ENCODE assay signal across 1 cellular context in the genomic region with DNA sequence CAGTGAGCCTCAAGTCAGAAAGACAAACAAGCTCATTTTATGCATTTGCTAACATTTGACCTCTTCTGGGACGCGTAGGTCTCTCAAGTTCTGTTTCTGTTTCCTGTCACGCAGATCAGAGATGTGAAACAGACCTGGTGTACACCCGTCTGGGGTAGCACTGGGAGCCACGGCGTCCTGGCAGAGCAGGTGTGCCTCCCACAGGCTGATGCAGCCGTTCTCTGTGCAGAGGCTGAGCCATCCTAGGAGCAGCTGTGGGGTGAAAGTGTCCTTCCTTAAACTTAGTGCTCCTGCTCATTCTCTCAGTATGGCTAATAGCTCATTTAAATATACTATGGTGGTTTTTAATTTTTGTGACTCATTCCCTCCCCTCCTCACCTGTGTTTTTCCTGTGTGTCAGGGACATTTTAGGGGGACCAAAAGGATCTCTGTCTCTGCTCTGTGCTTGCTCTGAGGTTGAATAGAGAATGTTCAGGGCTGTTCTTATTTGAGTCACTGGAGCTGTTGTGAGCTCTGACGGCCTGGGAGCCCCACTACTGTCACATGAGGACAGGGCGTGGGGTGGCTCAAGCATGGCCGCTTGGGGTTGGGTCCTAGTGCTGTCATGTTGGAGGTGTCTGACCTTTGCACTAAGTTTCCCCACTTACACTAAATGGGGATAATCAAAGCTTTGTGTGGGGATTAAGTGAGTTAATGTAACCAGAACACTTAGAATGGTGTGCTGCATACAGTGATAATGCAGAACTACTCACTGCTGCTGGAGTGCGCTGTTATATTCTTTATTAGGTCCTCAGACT.
TF ChIP-seq lines count a peak whose summit lies in the region.

No MANE protein-coding gene starts in this region.

TF ChIP-seq in GM23338, 12 proteins besides CTCF, POLR2A, EP300 and RAD21 (continued from another document):
- TF ChIP-seq, protein P1, sequence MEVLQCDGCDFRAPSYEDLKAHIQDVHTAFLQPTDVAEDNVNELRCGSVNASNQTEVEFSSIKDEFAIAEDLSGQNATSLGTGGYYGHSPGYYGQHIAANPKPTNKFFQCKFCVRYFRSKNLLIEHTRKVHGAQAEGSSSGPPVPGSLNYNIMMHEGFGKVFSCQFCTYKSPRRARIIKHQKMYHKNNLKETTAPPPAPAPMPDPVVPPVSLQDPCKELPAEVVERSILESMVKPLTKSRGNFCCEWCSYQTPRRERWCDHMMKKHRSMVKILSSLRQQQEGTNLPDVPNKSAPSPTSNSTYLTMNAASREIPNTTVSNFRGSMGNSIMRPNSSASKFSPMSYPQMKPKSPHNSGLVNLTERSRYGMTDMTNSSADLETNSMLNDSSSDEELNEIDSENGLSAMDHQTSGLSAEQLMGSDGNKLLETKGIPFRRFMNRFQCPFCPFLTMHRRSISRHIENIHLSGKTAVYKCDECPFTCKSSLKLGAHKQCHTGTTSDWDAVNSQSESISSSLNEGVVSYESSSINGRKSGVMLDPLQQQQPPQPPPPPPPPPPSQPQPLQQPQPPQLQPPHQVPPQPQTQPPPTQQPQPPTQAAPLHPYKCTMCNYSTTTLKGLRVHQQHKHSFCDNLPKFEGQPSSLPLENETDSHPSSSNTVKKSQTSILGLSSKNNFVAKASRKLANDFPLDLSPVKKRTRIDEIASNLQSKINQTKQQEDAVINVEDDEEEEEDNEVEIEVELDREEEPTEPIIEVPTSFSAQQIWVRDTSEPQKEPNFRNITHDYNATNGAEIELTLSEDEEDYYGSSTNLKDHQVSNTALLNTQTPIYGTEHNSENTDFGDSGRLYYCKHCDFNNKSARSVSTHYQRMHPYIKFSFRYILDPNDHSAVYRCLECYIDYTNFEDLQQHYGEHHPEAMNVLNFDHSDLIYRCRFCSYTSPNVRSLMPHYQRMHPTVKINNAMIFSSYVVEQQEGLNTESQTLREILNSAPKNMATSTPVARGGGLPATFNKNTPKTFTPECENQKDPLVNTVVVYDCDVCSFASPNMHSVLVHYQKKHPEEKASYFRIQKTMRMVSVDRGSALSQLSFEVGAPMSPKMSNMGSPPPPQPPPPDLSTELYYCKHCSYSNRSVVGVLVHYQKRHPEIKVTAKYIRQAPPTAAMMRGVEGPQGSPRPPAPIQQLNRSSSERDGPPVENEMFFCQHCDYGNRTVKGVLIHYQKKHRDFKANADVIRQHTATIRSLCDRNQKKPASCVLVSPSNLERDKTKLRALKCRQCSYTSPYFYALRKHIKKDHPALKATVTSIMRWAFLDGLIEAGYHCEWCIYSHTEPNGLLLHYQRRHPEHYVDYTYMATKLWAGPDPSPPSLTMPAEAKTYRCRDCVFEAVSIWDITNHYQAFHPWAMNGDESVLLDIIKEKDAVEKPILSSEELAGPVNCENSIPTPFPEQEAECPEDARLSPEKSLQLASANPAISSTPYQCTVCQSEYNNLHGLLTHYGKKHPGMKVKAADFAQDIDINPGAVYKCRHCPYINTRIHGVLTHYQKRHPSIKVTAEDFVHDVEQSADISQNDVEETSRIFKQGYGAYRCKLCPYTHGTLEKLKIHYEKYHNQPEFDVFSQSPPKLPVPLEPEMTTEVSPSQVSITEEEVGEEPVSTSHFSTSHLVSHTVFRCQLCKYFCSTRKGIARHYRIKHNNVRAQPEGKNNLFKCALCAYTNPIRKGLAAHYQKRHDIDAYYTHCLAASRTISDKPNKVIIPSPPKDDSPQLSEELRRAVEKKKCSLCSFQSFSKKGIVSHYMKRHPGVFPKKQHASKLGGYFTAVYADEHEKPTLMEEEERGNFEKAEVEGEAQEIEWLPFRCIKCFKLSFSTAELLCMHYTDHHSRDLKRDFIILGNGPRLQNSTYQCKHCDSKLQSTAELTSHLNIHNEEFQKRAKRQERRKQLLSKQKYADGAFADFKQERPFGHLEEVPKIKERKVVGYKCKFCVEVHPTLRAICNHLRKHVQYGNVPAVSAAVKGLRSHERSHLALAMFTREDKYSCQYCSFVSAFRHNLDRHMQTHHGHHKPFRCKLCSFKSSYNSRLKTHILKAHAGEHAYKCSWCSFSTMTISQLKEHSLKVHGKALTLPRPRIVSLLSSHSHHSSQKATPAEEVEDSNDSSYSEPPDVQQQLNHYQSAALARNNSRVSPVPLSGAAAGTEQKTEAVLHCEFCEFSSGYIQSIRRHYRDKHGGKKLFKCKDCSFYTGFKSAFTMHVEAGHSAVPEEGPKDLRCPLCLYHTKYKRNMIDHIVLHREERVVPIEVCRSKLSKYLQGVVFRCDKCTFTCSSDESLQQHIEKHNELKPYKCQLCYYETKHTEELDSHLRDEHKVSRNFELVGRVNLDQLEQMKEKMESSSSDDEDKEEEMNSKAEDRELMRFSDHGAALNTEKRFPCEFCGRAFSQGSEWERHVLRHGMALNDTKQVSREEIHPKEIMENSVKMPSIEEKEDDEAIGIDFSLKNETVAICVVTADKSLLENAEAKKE (CRISPR knock-in tag; IDR thresholded peaks at IDR 0.05), result no peak
- TF ChIP-seq EZH2phosphoT487 (IDR thresholded peaks at IDR 0.05; ENCODE audit: unreplicated experiment), result no peak
- no peak for TF ChIP-seq JUNB (IDR thresholded peaks at IDR 0.05; ENCODE audit: unreplicated experiment)
- no peak for TF ChIP-seq CREB1 (CRISPR knock-in tag; IDR thresholded peaks at IDR 0.05; ENCODE audit: low read depth)
- no peak for TF ChIP-seq ZNF331 (CRISPR knock-in tag; IDR thresholded peaks at IDR 0.05; ENCODE audit: low read depth)
- no peak for TF ChIP-seq ZNF114 (CRISPR knock-in tag; IDR thresholded peaks at IDR 0.05)
- no peak for TF ChIP-seq POLR2AphosphoS5 (IDR thresholded peaks at IDR 0.05; ENCODE audit: low read depth)
- TF ChIP-seq, protein P2, sequence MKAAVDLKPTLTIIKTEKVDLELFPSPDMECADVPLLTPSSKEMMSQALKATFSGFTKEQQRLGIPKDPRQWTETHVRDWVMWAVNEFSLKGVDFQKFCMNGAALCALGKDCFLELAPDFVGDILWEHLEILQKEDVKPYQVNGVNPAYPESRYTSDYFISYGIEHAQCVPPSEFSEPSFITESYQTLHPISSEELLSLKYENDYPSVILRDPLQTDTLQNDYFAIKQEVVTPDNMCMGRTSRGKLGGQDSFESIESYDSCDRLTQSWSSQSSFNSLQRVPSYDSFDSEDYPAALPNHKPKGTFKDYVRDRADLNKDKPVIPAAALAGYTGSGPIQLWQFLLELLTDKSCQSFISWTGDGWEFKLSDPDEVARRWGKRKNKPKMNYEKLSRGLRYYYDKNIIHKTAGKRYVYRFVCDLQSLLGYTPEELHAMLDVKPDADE (IDR thresholded peaks at IDR 0.05), result no peak
